In genomic region chr10:59905735-59906416, GRCh38 we compare ENCODE assay signal across 8 cellular contexts. TPM values are rescaled to one million over a fixed set of nuclear protein-coding genes. Genes with fewer than 3 reads are reported as not detected.
DNase-seq lines count a peak whose midpoint lies in the region; TF ChIP-seq lines count a peak whose summit lies in the region.

No MANE protein-coding gene starts in this region.

- 0 to 1% (median 0%) methylated on average over 1 to 56 of the region's 56 CpGs for WGBS in adrenal gland, 4 donors

- H3K27me3 ChIP-seq in adrenal gland (no peaks in the 10 kb centered on the region), iPS-20b (ENCODE audit: insufficient read depth, low read length) (no peaks in the 10 kb centered on the region)

- H3K36me3 ChIP-seq in ES-I3 (ENCODE audit: insufficient read depth, low read length) (no peaks in the 10 kb centered on the region), adrenal gland (replicated peaks in 1 of 2) (no peaks in the 10 kb centered on the region), iPS-20b (ENCODE audit: insufficient read depth, low read depth, low read length) (peaks cover 7% of the 10 kb centered on the region; the same call in 1 of the 2 replicates)

- H3K9ac ChIP-seq in ES-I3 (ENCODE audit: low read depth, low read length) (peak overlapping the region; percentile 78), iPS-20b (ENCODE audit: low read depth, low read length) (peak overlapping the region; percentile 89)

- H3K4me1 ChIP-seq in ES-I3 (ENCODE audit: insufficient read depth, low read length) = peaks cover 8% of the 10 kb centered on the region; the same call in 1 of the 2 replicates
- H3K4me1 ChIP-seq in adrenal gland (replicated peaks in 1 of 2) = peaks cover 28 to 51% of the 10 kb centered on the region in 2 donors
- peaks cover 31% of the 10 kb centered on the region for H3K4me1 ChIP-seq in iPS-20b (ENCODE audit: insufficient read depth, low read length)

- intact Hi-C loops in adrenal gland (cut with DNase I) = no loop called here

- H3K4me3 ChIP-seq in adrenal gland (peak overlapping the region; percentile 80 to 99 (median 90)), iPS-20b (ENCODE audit: low read length) (peak overlapping the region; percentile 93)

- no peaks in the 10 kb centered on the region for H3K9me3 ChIP-seq in ES-I3 (ENCODE audit: control insufficient read depth, insufficient read depth, low read length)
- H3K9me3 ChIP-seq in adrenal gland (replicated peaks in 1 of 3) = no peaks in the 10 kb centered on the region
- H3K9me3 ChIP-seq in iPS-20b (ENCODE audit: insufficient read depth, low read depth, low read length) = no peaks in the 10 kb centered on the region

- no peak for TF ChIP-seq CTCF in adrenal gland (IDR thresholded peaks at IDR 0.05)

- peak; percentile 16 for DNase-seq in KBM-7
- DNase-seq in adrenal gland = peak in 2 of 7 donors; percentile 18 to 40
- DNase-seq in stimulated activated CD4-positive, alpha-beta T cell treated with anti-CD3 and anti-CD28 coated beads, Interleukin-4, amount 100 ng/mL, for 1 hour = peak; percentile 28
- no peak for DNase-seq in GF-D8 (lab: John Stamatoyannopoulos, UW)
- no peak for DNase-seq in SHP77 treated with DMSO at 0.1 percent for 48 hours (lab: John Stamatoyannopoulos, UW)
- no peak for DNase-seq in iPS-NIHi7 (ENCODE audit: extremely low spot score)

- H3K27ac ChIP-seq in adrenal gland = peak overlapping the region; percentile 84 to 96 (median 95)
- peak overlapping the region; percentile 66 for H3K27ac ChIP-seq in iPS-20b (ENCODE audit: low read length)

- TF ChIP-seq POLR2A in adrenal gland (IDR thresholded peaks at IDR 0.05) = no peak

- in situ Hi-C loops in KBM-7 (cut with MboI; ENCODE audit: low pct_unique_long_range_greater_than_20kb, low sequenced_read_pairs) = no loop called here

RNA-seq across cellular contexts. Expression of gene CCDC6, which starts 0.5 kb away (rescaled TPM):
- total RNA-seq in adrenal gland = 10 to 100 TPM; 29.3 to 53.3 (median 34.5) TPM
- polyA plus RNA-seq in adrenal gland = 10 to 100 TPM in 1 of 3 donors, 1 to 10 TPM in 2; 7.1 to 35.7 (median 9.2) TPM

Comparison
In these comparisons a context has a peak if more than half of its experiments do, and no peak if none do; other contexts are left out.
1. DNase-seq: peak in KBM-7 (single experiment) and stimulated activated CD4-positive, alpha-beta T cell treated with anti-CD3 and anti-CD28 coated beads, Interleukin-4, amount 100 ng/mL, for 1 hour (single experiment); none in GF-D8 (single experiment), SHP77 treated with DMSO at 0.1 percent for 48 hours (single experiment) and iPS-NIHi7 (single experiment).